8 cellular contexts compared by ENCODE assay signal in the genomic region with DNA sequence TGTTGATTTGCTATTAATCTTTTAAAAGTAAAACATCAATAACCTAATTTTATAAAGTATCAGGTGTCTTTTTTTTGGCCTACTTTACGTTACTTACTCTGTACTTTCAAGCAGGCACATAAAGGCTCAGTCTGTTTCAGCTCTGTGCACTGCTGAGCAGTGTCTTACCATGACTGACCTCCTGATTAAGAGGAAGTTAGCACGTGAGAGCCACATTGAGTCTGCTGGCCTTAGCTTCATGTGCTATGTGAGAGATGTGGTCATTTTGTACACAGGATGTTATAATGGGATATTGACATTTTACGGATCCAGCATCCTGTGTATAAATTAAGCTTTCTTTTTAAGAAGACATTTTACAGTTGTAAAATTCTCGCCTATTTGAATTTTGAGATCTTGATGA. TPM values are rescaled to one million over a fixed set of nuclear protein-coding genes. Genes with fewer than 3 reads are reported as not detected.
DNase-seq lines count a peak whose midpoint lies in the region; ATAC-seq, FAIRE-seq and TF ChIP-seq lines count a peak whose summit lies in the region.

No MANE protein-coding gene starts in this region.

- H3K4me1 ChIP-seq in upper lobe of left lung, result peaks cover 23 to 31% (median 29%) of the 10 kb centered on the region in 4 donors

- peak; percentile 74 to 80 for ATAC-seq in upper lobe of left lung (ENCODE audit: low FRiP score in 2 of 2)

- H3K36me3 ChIP-seq in upper lobe of left lung, result no peaks in the 10 kb centered on the region

- H3K27ac ChIP-seq in upper lobe of left lung, result peak overlapping the region in 2 of 4 donors; percentile 9 to 36

- no TSS peak for BruUV-seq in Calu3 (replicated peaks; lab: Mats Ljungman, UMichigan)

- no peak for TF ChIP-seq CTCF in NB4 (IDR thresholded peaks at IDR 0.05; ENCODE audit: low read depth, low read length)
- TF ChIP-seq CTCF in fibroblast of the aortic adventitia (IDR thresholded peaks at IDR 0.05; ENCODE audit: insufficient read depth, low read length), result no peak
- no peak for TF ChIP-seq CTCF in upper lobe of left lung (IDR thresholded peaks at IDR 0.05)
- TF ChIP-seq CTCF in Calu3 (IDR thresholded peaks at IDR 0.05; ENCODE audit: unreplicated experiment), result no peak

- H3K4me1 Mint-ChIP-seq in Calu3 (ENCODE audit: low read depth, unreplicated experiment), result no peaks in the 10 kb centered on the region

- no peaks in the 10 kb centered on the region for H3K9me3 ChIP-seq in upper lobe of left lung

- H3K27me3 ChIP-seq in upper lobe of left lung, result no peaks in the 10 kb centered on the region

- peaks cover 2% of the 10 kb centered on the region for H3K9me3 Mint-ChIP-seq in Calu3 (ENCODE audit: low read depth, unreplicated experiment)

- H3K27ac Mint-ChIP-seq in Calu3 (ENCODE audit: unreplicated experiment), result no peak overlapping the region

- CTCF ChIA-PET in Calu3 (lab: Charles Lee), result no interaction called here

- DNase-seq in GM18507 (ENCODE audit: extremely low spot score, insufficient read length, low read depth), result no peak
- DNase-seq in HCEC 1CT, result peak; percentile 24
- DNase-seq in NB4 (ENCODE audit: low read depth), result peak; percentile 73
- peak; percentile 52 for DNase-seq in fibroblast of the aortic adventitia (ENCODE audit: low read depth)
- DNase-seq in upper lobe of left lung, result peak in 1 of 2 donors; percentile 60
- DNase-seq in HPDE6-E6E7 (ENCODE audit: extremely low spot score), result no peak
- no peak for DNase-seq in Calu3
- DNase-seq in SW480 (ENCODE audit: low spot score), result no peak

- intact Hi-C loops in Calu3 (cut with micrococcal nuclease; ENCODE audit: unreplicated experiment), result no loop called here

- no peak overlapping the region for H3K4me3 ChIP-seq in NB4 (ENCODE audit: low read depth, low read length)
- no peak overlapping the region for H3K4me3 ChIP-seq in fibroblast of the aortic adventitia (ENCODE audit: low read depth, low read length)
- H3K4me3 ChIP-seq in upper lobe of left lung, result no peak overlapping the region

- TF ChIP-seq POLR2A in NB4 (IDR thresholded peaks at IDR 0.05; ENCODE audit: extremely low read depth, insufficient read length) (no peak), upper lobe of left lung (IDR thresholded peaks at IDR 0.05) (no peak)

- 41 to 48% methylated on average over 4 of the region's 4 CpGs for WGBS in upper lobe of left lung, 2 donors

- no peaks in the 10 kb centered on the region for H3K36me3 Mint-ChIP-seq in Calu3 (ENCODE audit: insufficient read depth, unreplicated experiment)

- peak; percentile 88 for FAIRE-seq in GM18507 (lab: Jason Lieb, UNC)

- H3K4me3 Mint-ChIP-seq in Calu3 (ENCODE audit: low read depth, unreplicated experiment), result no peak overlapping the region

- H3K27me3 Mint-ChIP-seq in Calu3 (ENCODE audit: unreplicated experiment), result no peaks in the 10 kb centered on the region

- no peak for TF ChIP-seq EP300 in upper lobe of left lung (IDR thresholded peaks at IDR 0.05)

RNA-seq across cellular contexts. Expression of gene ARID1B, which starts 31.9 kb away (rescaled TPM):
- 47.7 and 55.9 TPM in 2 replicates for total RNA-seq in fibroblast of the aortic adventitia (ENCODE audit: low replicate concordance)
- 100 to 1,000 TPM in 3 of 6 donors, 10 to 100 TPM in 3; 66.4 to 168 (median 109) TPM for total RNA-seq in upper lobe of left lung
- total RNA-seq in Calu3 (2022), result 50.5 and 53.5 TPM in 2 replicates

Comparison
In these comparisons a context has a peak if more than half of its experiments do, and no peak if none do; other contexts are left out.
1. DNase-seq: peak in HCEC 1CT (single experiment), NB4 (single experiment) and fibroblast of the aortic adventitia (single experiment); none in GM18507 (single experiment), HPDE6-E6E7 (single experiment), Calu3 (single experiment) and SW480 (single experiment).